2 cellular contexts compared by ENCODE assay signal in the genomic region with DNA sequence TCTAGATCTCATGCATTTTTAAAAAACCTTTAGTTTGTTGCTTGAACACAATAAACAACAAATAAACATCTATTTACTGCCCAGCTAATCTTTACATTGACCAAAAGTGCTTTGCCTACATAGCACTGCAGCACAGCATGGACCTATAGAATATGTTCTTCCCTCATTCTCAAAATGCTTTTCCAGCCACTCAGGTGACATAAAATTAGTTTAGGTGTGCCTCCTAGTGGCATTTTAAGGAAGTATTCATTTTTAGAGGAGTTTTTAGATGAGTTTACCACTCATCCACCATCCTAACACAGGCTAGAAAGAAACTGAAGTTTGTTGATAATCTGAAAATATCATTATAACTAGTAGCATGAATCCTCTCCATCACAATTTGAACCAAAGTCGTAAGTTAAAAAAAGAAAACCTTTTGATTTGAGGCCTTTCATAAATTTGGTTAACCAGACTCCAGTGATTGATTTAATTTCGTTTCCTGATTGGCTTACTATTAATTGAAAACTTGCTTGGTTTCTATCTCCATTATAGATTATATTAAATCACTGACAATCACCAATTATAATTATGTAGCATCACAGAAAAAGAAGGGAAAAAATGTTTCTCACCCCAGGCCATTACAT.
A peak's percentile ranks its signal among the peaks of the same experiment; 100 is the strongest.
TF ChIP-seq lines count a peak whose summit lies in the region.

No MANE protein-coding gene starts in this region.

TF ChIP-seq in IMR-90, 13 proteins besides CTCF, POLR2A, EP300 and RAD21:
- TF ChIP-seq, protein P1, sequence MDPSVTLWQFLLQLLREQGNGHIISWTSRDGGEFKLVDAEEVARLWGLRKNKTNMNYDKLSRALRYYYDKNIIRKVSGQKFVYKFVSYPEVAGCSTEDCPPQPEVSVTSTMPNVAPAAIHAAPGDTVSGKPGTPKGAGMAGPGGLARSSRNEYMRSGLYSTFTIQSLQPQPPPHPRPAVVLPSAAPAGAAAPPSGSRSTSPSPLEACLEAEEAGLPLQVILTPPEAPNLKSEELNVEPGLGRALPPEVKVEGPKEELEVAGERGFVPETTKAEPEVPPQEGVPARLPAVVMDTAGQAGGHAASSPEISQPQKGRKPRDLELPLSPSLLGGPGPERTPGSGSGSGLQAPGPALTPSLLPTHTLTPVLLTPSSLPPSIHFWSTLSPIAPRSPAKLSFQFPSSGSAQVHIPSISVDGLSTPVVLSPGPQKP (IDR thresholded peaks at IDR 0.05; ENCODE audit: borderline replicate concordance, low read depth, low read length) = no peak
- TF ChIP-seq MAFK (IDR thresholded peaks at IDR 0.05; ENCODE audit: low read depth, low read length) = no peak
- peak; percentile 40; the same call in 1 of the 2 replicates for TF ChIP-seq SMC3 (IDR thresholded peaks at IDR 0.05; ENCODE audit: low read depth, low read length)

TF ChIP-seq in SK-N-SH, 30 proteins besides CTCF, POLR2A, EP300 and RAD21:
- TF ChIP-seq SIN3A (IDR thresholded peaks at IDR 0.05; ENCODE audit: borderline replicate concordance, low read depth, low read length) (no peak), TCF12 (IDR thresholded peaks at IDR 0.05) (no peak), POLR2AphosphoS5 (IDR thresholded peaks at IDR 0.05; ENCODE audit: low read depth, low read length) (no peak), SMC3 (IDR thresholded peaks at IDR 0.05; ENCODE audit: low read depth, low read length) (peak; percentile 35; the same call in 1 of the 2 replicates), MXI1 (IDR thresholded peaks at IDR 0.05; ENCODE audit: low read depth, low read length) (no peak), JUND (IDR thresholded peaks at IDR 0.05) (no peak), RCOR1 (IDR thresholded peaks at IDR 0.05; ENCODE audit: low read length) (0 out of 2 replicates have a peak, but pooled peaks have one; percentile 41)
TF ChIP-seq in SK-N-SH: peak in this region for 2.
